Comparison of ENCODE assay signal across 19 cellular contexts in the genomic region with DNA sequence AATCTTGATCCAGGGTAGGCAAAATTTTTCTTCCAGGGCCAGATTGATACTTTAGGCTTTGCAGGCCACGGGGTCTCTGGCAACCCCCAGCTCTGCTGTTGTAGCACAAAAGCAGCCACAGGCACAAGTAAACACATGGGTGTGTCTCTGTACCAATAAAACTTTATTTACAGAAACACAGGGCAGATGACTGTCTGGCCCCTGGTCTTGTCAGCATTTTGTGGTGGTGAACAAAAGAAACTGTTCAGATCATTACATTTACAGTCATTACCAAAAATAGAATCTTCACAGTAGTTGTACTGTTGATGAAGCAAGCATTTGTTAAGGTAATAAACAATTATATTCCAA. TPM values are rescaled to one million over a fixed set of nuclear protein-coding genes. Genes with fewer than 3 reads are reported as not detected.
DNase-seq lines count a peak whose midpoint lies in the region; ATAC-seq and TF ChIP-seq lines count a peak whose summit lies in the region.
"Had no signal": no experiment of that assay in that cellular context is flagged by ENCODE, and none has a peak within 500 bp of the region (broad histone marks: within the 10 kb centered on the region; RNA-seq: fewer than 3 reads in every experiment).

No MANE protein-coding gene starts in this region.

- H3K27ac Mint-ChIP-seq in GM23338 (0 out of 2 replicates have a peak overlapping the region, but pooled peaks have one; percentile 36), endothelial cell (ENCODE audit: unreplicated experiment) (no peak overlapping the region)
- H3K27ac Mint-ChIP-seq: CD4-positive, CD25-positive, alpha-beta regulatory T cell had no signal

- no peak overlapping the region for H2BK15ac ChIP-seq in mesenchymal stem cell (ENCODE audit: low read depth, poor library complexity, severe bottlenecking)

- no peak overlapping the region for H3K4me3 Mint-ChIP-seq in GM23338
- peak overlapping the region; percentile 32 for H3K4me3 Mint-ChIP-seq in endothelial cell (ENCODE audit: unreplicated experiment)
- H3K4me3 Mint-ChIP-seq: CD4-positive, CD25-positive, alpha-beta regulatory T cell had no signal

- H3K4ac ChIP-seq in mesenchymal stem cell (ENCODE audit: low read depth in 1 of 2, low read length in 2 of 2) = no peak overlapping the region

- peaks cover 45% of the 10 kb centered on the region for H3K36me3 ChIP-seq in GM23338 (ENCODE audit: insufficient read depth)
- H3K36me3 ChIP-seq in mesenchymal stem cell (ENCODE audit: control insufficient read depth in 1 of 2, insufficient read depth in 2 of 2, low read depth in 1 of 2, low read length in 2 of 2) = peaks cover 21 to 51% of the 10 kb centered on the region in 2 experiments
- peaks cover 4% of the 10 kb centered on the region for H3K36me3 ChIP-seq in smooth muscle cell (ENCODE audit: low read depth)

- H3F3A ChIP-seq in GM23338 (replicated peaks; ENCODE audit: low read depth) (no peaks in the 10 kb centered on the region), smooth muscle cell (ENCODE audit: low read depth) (peaks cover 6% of the 10 kb centered on the region)

- H3K9ac ChIP-seq in mesenchymal stem cell (ENCODE audit: low read length) (no peak overlapping the region), smooth muscle cell (ENCODE audit: low read depth) (no peak overlapping the region)
- H3K9ac ChIP-seq: GM23248, SK-N-SH had no signal

- peaks cover 6% of the 10 kb centered on the region; the same call in 1 of the 2 replicates for H4K20me1 ChIP-seq in GM23338 (replicated peaks; ENCODE audit: insufficient read depth)
- peaks cover 13% of the 10 kb centered on the region for H4K20me1 ChIP-seq in smooth muscle cell (ENCODE audit: low read depth)

- H3K4me2 ChIP-seq in GM23338 = no peak overlapping the region
- no peak overlapping the region for H3K4me2 ChIP-seq in mesenchymal stem cell (ENCODE audit: low read length, poor library complexity, severe bottlenecking)
- H3K4me2 ChIP-seq in smooth muscle cell = no peak overlapping the region
- H3K4me2 ChIP-seq: SK-N-SH had no signal

- no peak overlapping the region for H2BK120ac ChIP-seq in mesenchymal stem cell (ENCODE audit: low read depth, low read length)

- H2AFZ ChIP-seq in GM23338 (no peak overlapping the region), mesenchymal stem cell (ENCODE audit: low read depth, low read length) (no peak overlapping the region), smooth muscle cell (ENCODE audit: low read depth) (no peak overlapping the region)
- H2AFZ ChIP-seq: GM23248 had no signal

- TF ChIP-seq CTCF in GM23338 (conservative IDR thresholded peaks at IDR 0.05; ENCODE audit: low read depth in 2 of 2) (no peak), endothelial cell (IDR thresholded peaks at IDR 0.05; ENCODE audit: unreplicated experiment) (no peak), smooth muscle cell (IDR thresholded peaks at IDR 0.05; ENCODE audit: borderline replicate concordance, insufficient read depth, poor library complexity, severe bottlenecking) (no peak)

- H3K27me3 Mint-ChIP-seq in GM23338 (ENCODE audit: insufficient read depth, low read depth, poor library complexity) (peaks cover 4% of the 10 kb centered on the region), endothelial cell (ENCODE audit: unreplicated experiment) (peaks cover 3% of the 10 kb centered on the region)
- H3K27me3 Mint-ChIP-seq: CD4-positive, CD25-positive, alpha-beta regulatory T cell had no signal

- H2BK12ac ChIP-seq in mesenchymal stem cell (ENCODE audit: low read length in 2 of 2) = no peak overlapping the region

- peaks cover 22% of the 10 kb centered on the region for H3K79me1 ChIP-seq in mesenchymal stem cell (replicated peaks; ENCODE audit: low read length, poor library complexity, severe bottlenecking)

- H3K4me1 ChIP-seq in GM23338 (ENCODE audit: insufficient read depth) (no peaks in the 10 kb centered on the region), mesenchymal stem cell (ENCODE audit: control insufficient read depth, insufficient read depth, low read depth, low read length) (peaks cover 31% of the 10 kb centered on the region), smooth muscle cell (ENCODE audit: low read depth) (peaks cover 4% of the 10 kb centered on the region)

- H3K9me3 Mint-ChIP-seq in GM23338 (no peaks in the 10 kb centered on the region; the same call in 2 of the 3 replicates), endothelial cell (ENCODE audit: unreplicated experiment) (no peaks in the 10 kb centered on the region)
- H3K9me3 Mint-ChIP-seq: CD4-positive, CD25-positive, alpha-beta regulatory T cell had no signal

- peaks cover 10% of the 10 kb centered on the region for H3K79me2 ChIP-seq in GM23338 (replicated peaks; ENCODE audit: insufficient read depth)
- H3K79me2 ChIP-seq in smooth muscle cell (ENCODE audit: low read depth) = peaks cover 33% of the 10 kb centered on the region

- no peak overlapping the region for H3K4me3 ChIP-seq in GM23338
- H3K4me3 ChIP-seq in mesenchymal stem cell (ENCODE audit: insufficient read depth in 1 of 2, low read depth in 1 of 2, low read length in 2 of 2) = no peak overlapping the region
- H3K4me3 ChIP-seq in smooth muscle cell = no peak overlapping the region
- H3K4me3 ChIP-seq: GM23248 had no signal

- no peak overlapping the region for H3K18ac ChIP-seq in mesenchymal stem cell (ENCODE audit: low read depth in 1 of 2, low read length in 2 of 2)

- no peak overlapping the region for H4K91ac ChIP-seq in mesenchymal stem cell (ENCODE audit: low read length)

- H4K8ac ChIP-seq in mesenchymal stem cell (ENCODE audit: low read length) = no peak overlapping the region

- H3K9me3 ChIP-seq in mesenchymal stem cell (ENCODE audit: control insufficient read depth, low read length) (no peaks in the 10 kb centered on the region), smooth muscle cell (replicated peaks; ENCODE audit: low read depth) (no peaks in the 10 kb centered on the region)
- H3K9me3 ChIP-seq: SK-N-SH had no signal

- DNase-seq in GM23338 (ENCODE audit: low spot score) (no peak), NCI-H69 (lab: John Stamatoyannopoulos, UW) (peak; percentile 66), endothelial cell (ENCODE audit: low spot score) (no peak), mesenchymal stem cell (no peak), CD1c-positive myeloid dendritic cell (ENCODE audit: extremely low spot score) (no peak), amygdala (lab: John Stamatoyannopoulos, UW) (no peak), smooth muscle cell (lab: John Stamatoyannopoulos, UW; ENCODE audit: unreplicated experiment) (no peak)
- DNase-seq: AML-193; CD4-positive, CD25-positive, alpha-beta regulatory T cell; COR-L47; GM23248; HCEC 1CT; NCI-H1105 treated with DMSO at 0.1 percent for 48 hours; NCI-H1694 treated with DMSO at 0.1 percent for 48 hours; NCI-H2227 treated with DMSO at 0.1 percent for 48 hours; NCI-H524 treated with DMSO at 0.1 percent for 48 hours; SHP77; SK-N-SH had no signal

- no peak overlapping the region for H3K27ac ChIP-seq in GM23338 (ENCODE audit: low read depth)
- no peak overlapping the region for H3K27ac ChIP-seq in mesenchymal stem cell (ENCODE audit: low read length, poor library complexity, severe bottlenecking)
- H3K27ac ChIP-seq in smooth muscle cell (ENCODE audit: low read depth) = no peak overlapping the region
- H3K27ac ChIP-seq: GM23248 had no signal

- H3K23ac ChIP-seq in mesenchymal stem cell (ENCODE audit: low read length in 2 of 2) = no peak overlapping the region

- no peaks in the 10 kb centered on the region for H3K4me1 Mint-ChIP-seq in GM23338
- peaks cover 12% of the 10 kb centered on the region for H3K4me1 Mint-ChIP-seq in endothelial cell (ENCODE audit: unreplicated experiment)
- H3K4me1 Mint-ChIP-seq: CD4-positive, CD25-positive, alpha-beta regulatory T cell had no signal

- H3K14ac ChIP-seq in mesenchymal stem cell (ENCODE audit: low read length in 2 of 2) = no peak overlapping the region

- ATAC-seq in GM23338 = no peak

- H3K36me3 Mint-ChIP-seq in GM23338 (ENCODE audit: low read depth) (peaks cover 56% of the 10 kb centered on the region), endothelial cell (ENCODE audit: low read depth, unreplicated experiment) (peaks cover 52% of the 10 kb centered on the region)

- peak overlapping the region; percentile 67 for H2AK5ac ChIP-seq in mesenchymal stem cell (ENCODE audit: low read length, severe bottlenecking)

- no peaks in the 10 kb centered on the region for H3K9me2 ChIP-seq in GM23338 (ENCODE audit: insufficient read depth)
- H3K9me2 ChIP-seq: SK-N-SH had no signal

- 77% methylated on average over 1 of the region's 1 CpG for WGBS in mesenchymal stem cell
- 56% methylated on average over 1 of the region's 1 CpG for WGBS in smooth muscle cell (ENCODE audit: low lambda C conversion rate)

- no peak overlapping the region for H2BK5ac ChIP-seq in mesenchymal stem cell (ENCODE audit: low read depth, low read length, poor library complexity, severe bottlenecking)

- H3K27me3 ChIP-seq in GM23338 (ENCODE audit: insufficient read depth) = no peaks in the 10 kb centered on the region
- no peaks in the 10 kb centered on the region for H3K27me3 ChIP-seq in mesenchymal stem cell (ENCODE audit: control insufficient read depth in 1 of 2, insufficient read depth in 1 of 2, low read length in 2 of 2)
- no peaks in the 10 kb centered on the region for H3K27me3 ChIP-seq in smooth muscle cell (ENCODE audit: low read depth)

TF ChIP-seq in GM23338, 12 proteins besides CTCF, POLR2A, EP300 and RAD21:
- TF ChIP-seq NANOG (IDR thresholded peaks at IDR 0.05; ENCODE audit: borderline replicate concordance) (no peak), EZH2phosphoT487 (IDR thresholded peaks at IDR 0.05; ENCODE audit: unreplicated experiment) (peak; percentile 29), ZNF114 (CRISPR knock-in tag; IDR thresholded peaks at IDR 0.05) (no peak)
TF ChIP-seq in GM23338: peak in this region for 1.

RNA-seq across cellular contexts. Expression of a gene that starts 45.0 kb away (rescaled TPM):
- total RNA-seq in GM23338 (2014; rRNA removed; shearing (Covaris generic)) = 0.69 and 1.5 TPM in 2 replicates
- polyA plus RNA-seq in GM23338 (2016; fragmentation: Nextera tagmentation; extraction: Ambion mirVana) (0.76 and 0.92 TPM in 2 replicates), smooth muscle cell (1.5 TPM in 1 of 2 replicates, not detected in the other)
- total RNA-seq in endothelial cell (ENCODE audit: unreplicated experiment) (not detected), smooth muscle cell (0.22 and 1.2 TPM in 2 replicates)
- polyA plus RNA-seq in mesenchymal stem cell (2013, experiment 1 of 2) = 0.40 TPM
- 0.63 TPM for polyA plus RNA-seq in mesenchymal stem cell (2013, experiment 2 of 2)
- total RNA-seq: CD4-positive, CD25-positive, alpha-beta regulatory T cell; GM23248; OCI-LY7 had no signal
- polyA plus RNA-seq: CD4-positive, CD25-positive, alpha-beta regulatory T cell; GM23248; SK-N-SH had no signal
